In the genomic region with DNA sequence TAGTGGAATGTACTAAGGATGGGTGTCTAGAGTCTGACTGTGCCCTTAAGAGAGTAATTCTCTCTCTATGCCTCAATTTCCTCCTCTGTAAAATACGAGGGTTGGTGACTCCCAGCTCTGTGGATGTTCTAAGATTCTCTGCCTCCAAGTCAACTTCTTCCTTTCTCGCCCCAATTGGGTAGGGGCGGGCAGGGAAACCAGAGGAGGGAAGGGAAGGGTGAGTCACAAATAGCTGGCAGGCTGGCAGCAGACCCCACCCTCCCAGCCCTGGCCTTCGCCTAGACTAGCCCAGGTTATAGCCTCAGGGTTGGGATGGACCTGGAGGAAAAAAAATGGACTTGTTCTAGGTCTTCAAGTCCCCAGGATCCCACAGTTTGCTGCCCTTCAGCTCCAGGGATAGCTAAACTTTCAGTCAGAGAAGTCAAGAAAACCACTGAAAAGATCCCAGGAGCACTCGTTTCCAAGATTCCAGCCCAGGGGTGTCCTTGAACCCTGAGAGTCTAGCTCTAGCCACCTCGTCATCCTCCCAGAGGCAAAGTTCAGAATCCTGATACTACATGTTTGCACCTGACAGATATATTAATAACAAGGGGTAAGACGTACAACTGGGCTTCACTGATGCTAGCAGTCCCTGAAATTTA, we compare ENCODE assay signal across 8 cellular contexts. TPM values are rescaled to one million over a fixed set of nuclear protein-coding genes. Genes with fewer than 3 reads are reported as not detected.
DNase-seq lines count a peak whose midpoint lies in the region; ATAC-seq and TF ChIP-seq lines count a peak whose summit lies in the region.

No MANE protein-coding gene starts in this region.

- no peak overlapping the region for H2BK120ac ChIP-seq in mesendoderm (ENCODE audit: low read depth, low read length)

- no peak overlapping the region for H4K8ac ChIP-seq in mesendoderm (ENCODE audit: low read depth, low read length)

- POLR2A ChIA-PET in HEK293 (lab: Yijun Ruan, JAX), result interaction anchor here (1.3 to 2.1 kb wide), 4 partner anchors 35 to 115 kb away, joined by 4 to 13 read pairs (median 6); a partner anchor contains a TSS

- H3K18ac ChIP-seq in mesendoderm (ENCODE audit: low read length), result no peak overlapping the region

- H3K9ac ChIP-seq in adipocyte (ENCODE audit: low read length), result peak overlapping the region; percentile 85
- H3K9ac ChIP-seq in mesendoderm (ENCODE audit: low read length), result no peak overlapping the region

- no CpG with 5 or more reads among the region's 7 CpGs for WGBS in mesendoderm (ENCODE audit: extremely low coverage, insufficient coverage, low lambda C conversion rate)

- CTCF ChIA-PET in HEK293 (lab: Yijun Ruan, JAX), result interaction anchor here (0.5 to 1.8 kb wide), 7 partner anchors 9 to 195 kb away, joined by 3 to 8 read pairs (median 4); a partner anchor contains a TSS

- H3K4me3 ChIP-seq in ACC112 (ENCODE audit: low read depth, low read length), result peak overlapping the region; percentile 93
- H3K4me3 ChIP-seq in HEK293 (ENCODE audit: low read depth, low read length), result no peak overlapping the region
- peak overlapping the region; percentile 86 for H3K4me3 ChIP-seq in adipocyte (ENCODE audit: low read length)
- H3K4me3 ChIP-seq in mesendoderm (ENCODE audit: low read length), result no peak overlapping the region

- no peak overlapping the region for H4K5ac ChIP-seq in mesendoderm (ENCODE audit: low read length)

- H3K4ac ChIP-seq in mesendoderm (ENCODE audit: low read depth, low read length), result no peak overlapping the region

- no peaks in the 10 kb centered on the region for H3K9me3 ChIP-seq in HEK293 (ENCODE audit: control insufficient read depth, insufficient read depth, low read depth, low read length)
- no peaks in the 10 kb centered on the region for H3K9me3 ChIP-seq in adipocyte (ENCODE audit: control insufficient read depth, low read length)

- H3K79me2 ChIP-seq in ACC112 (ENCODE audit: control insufficient read depth, insufficient read depth, low read length, unreplicated experiment) (peaks cover 26% of the 10 kb centered on the region), mesendoderm (ENCODE audit: control insufficient read depth, insufficient read depth, low read length) (no peaks in the 10 kb centered on the region)

- peaks cover 59% of the 10 kb centered on the region for H3K4me1 ChIP-seq in ACC112 (ENCODE audit: control insufficient read depth, insufficient read depth, low read length, unreplicated experiment)
- H3K4me1 ChIP-seq in HEK293 (ENCODE audit: control insufficient read depth, insufficient read depth, low read length), result peaks cover 4% of the 10 kb centered on the region; the same call in 1 of the 2 replicates
- H3K4me1 ChIP-seq in adipocyte (ENCODE audit: control insufficient read depth, insufficient read depth, low read length), result peaks cover 48% of the 10 kb centered on the region
- peaks cover 3% of the 10 kb centered on the region for H3K4me1 ChIP-seq in mesendoderm (ENCODE audit: control insufficient read depth, low read depth, low read length)

- no peak for TF ChIP-seq CTCF in HEK293 (tag by site-specific recombination; IDR thresholded peaks at IDR 0.05)

- no peak overlapping the region for H2BK15ac ChIP-seq in mesendoderm (replicated peaks; ENCODE audit: low read depth)

- H2AFZ ChIP-seq in ACC112 (ENCODE audit: low read length, unreplicated experiment), result peak overlapping the region; percentile 1

- H3K56ac ChIP-seq in mesendoderm (ENCODE audit: low read length), result no peak overlapping the region

- H2AK5ac ChIP-seq in mesendoderm (ENCODE audit: low read length), result no peak overlapping the region

- no peak overlapping the region for H2BK5ac ChIP-seq in mesendoderm (ENCODE audit: low read length)

- DNase-seq in adipocyte (ENCODE audit: low read depth) (peak; percentile 85), mesendoderm (peak; percentile 67), activated gamma-delta T cell treated with Interleukin-2 at 50 U/mL for 16 hours (no peak)
- DNase-seq in stimulated activated CD4-positive, alpha-beta T cell treated with anti-CD3 and anti-CD28 coated beads, Interleukin-4, amount 100 ng/mL, for 1 hour, result no peak

- H3K27me3 ChIP-seq in ACC112 (ENCODE audit: insufficient read depth, low read length) (no peaks in the 10 kb centered on the region), adipocyte (replicated peaks; ENCODE audit: control insufficient read depth, insufficient read depth, low read length) (no peaks in the 10 kb centered on the region), mesendoderm (ENCODE audit: insufficient read depth, low read length, poor library complexity) (peaks cover 8% of the 10 kb centered on the region)

- H3K27ac ChIP-seq in ACC112 (ENCODE audit: low read depth, low read length) (peak overlapping the region; percentile 65), HEK293 (ENCODE audit: extremely low read depth, low read depth, low read length) (no peak overlapping the region), mesendoderm (ENCODE audit: low read depth, low read length) (no peak overlapping the region)

- H3K36me3 ChIP-seq in ACC112 (ENCODE audit: insufficient read depth, low read length) (peaks cover 7% of the 10 kb centered on the region; the same call in 1 of the 2 replicates), HEK293 (ENCODE audit: control insufficient read depth in 2 of 2, insufficient read depth in 1 of 2, low read length in 2 of 2) (no peaks in the 10 kb centered on the region), adipocyte (ENCODE audit: control insufficient read depth, insufficient read depth, low read length, severe bottlenecking) (no peaks in the 10 kb centered on the region), mesendoderm (ENCODE audit: control insufficient read depth, insufficient read depth, low read length) (no peaks in the 10 kb centered on the region)

- H3K23ac ChIP-seq in mesendoderm (ENCODE audit: low read length), result no peak overlapping the region

- ATAC-seq in HG02588 (IDR thresholded peaks at IDR 0.05; ENCODE audit: unreplicated experiment) (no peak), GM18909 (IDR thresholded peaks at IDR 0.05; ENCODE audit: poor library complexity, unreplicated experiment) (no peak)

- H3K79me1 ChIP-seq in mesendoderm (ENCODE audit: low read length), result no peaks in the 10 kb centered on the region

- H3K4me2 ChIP-seq in mesendoderm (ENCODE audit: low read length), result no peak overlapping the region

TF ChIP-seq in HEK293, 187 proteins besides CTCF, POLR2A, EP300 and RAD21:
- TF ChIP-seq ZBTB21 (tag by site-specific recombination; IDR thresholded peaks at IDR 0.05) (no peak), KLF1 (tag by site-specific recombination; IDR thresholded peaks at IDR 0.05) (peak; percentile 49), SP2 (tag by site-specific recombination; IDR thresholded peaks at IDR 0.05) (peak; percentile 37; the same call in 1 of the 2 replicates), ZNF544 (tag by site-specific recombination; IDR thresholded peaks at IDR 0.05) (no peak), ZNF211 (tag by site-specific recombination; IDR thresholded peaks at IDR 0.05; ENCODE audit: low read depth) (no peak)
- TF ChIP-seq, protein P1, sequence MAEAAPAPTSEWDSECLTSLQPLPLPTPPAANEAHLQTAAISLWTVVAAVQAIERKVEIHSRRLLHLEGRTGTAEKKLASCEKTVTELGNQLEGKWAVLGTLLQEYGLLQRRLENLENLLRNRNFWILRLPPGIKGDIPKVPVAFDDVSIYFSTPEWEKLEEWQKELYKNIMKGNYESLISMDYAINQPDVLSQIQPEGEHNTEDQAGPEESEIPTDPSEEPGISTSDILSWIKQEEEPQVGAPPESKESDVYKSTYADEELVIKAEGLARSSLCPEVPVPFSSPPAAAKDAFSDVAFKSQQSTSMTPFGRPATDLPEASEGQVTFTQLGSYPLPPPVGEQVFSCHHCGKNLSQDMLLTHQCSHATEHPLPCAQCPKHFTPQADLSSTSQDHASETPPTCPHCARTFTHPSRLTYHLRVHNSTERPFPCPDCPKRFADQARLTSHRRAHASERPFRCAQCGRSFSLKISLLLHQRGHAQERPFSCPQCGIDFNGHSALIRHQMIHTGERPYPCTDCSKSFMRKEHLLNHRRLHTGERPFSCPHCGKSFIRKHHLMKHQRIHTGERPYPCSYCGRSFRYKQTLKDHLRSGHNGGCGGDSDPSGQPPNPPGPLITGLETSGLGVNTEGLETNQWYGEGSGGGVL (tag by site-specific recombination; IDR thresholded peaks at IDR 0.05), result no peak
- TF ChIP-seq, protein P2, sequence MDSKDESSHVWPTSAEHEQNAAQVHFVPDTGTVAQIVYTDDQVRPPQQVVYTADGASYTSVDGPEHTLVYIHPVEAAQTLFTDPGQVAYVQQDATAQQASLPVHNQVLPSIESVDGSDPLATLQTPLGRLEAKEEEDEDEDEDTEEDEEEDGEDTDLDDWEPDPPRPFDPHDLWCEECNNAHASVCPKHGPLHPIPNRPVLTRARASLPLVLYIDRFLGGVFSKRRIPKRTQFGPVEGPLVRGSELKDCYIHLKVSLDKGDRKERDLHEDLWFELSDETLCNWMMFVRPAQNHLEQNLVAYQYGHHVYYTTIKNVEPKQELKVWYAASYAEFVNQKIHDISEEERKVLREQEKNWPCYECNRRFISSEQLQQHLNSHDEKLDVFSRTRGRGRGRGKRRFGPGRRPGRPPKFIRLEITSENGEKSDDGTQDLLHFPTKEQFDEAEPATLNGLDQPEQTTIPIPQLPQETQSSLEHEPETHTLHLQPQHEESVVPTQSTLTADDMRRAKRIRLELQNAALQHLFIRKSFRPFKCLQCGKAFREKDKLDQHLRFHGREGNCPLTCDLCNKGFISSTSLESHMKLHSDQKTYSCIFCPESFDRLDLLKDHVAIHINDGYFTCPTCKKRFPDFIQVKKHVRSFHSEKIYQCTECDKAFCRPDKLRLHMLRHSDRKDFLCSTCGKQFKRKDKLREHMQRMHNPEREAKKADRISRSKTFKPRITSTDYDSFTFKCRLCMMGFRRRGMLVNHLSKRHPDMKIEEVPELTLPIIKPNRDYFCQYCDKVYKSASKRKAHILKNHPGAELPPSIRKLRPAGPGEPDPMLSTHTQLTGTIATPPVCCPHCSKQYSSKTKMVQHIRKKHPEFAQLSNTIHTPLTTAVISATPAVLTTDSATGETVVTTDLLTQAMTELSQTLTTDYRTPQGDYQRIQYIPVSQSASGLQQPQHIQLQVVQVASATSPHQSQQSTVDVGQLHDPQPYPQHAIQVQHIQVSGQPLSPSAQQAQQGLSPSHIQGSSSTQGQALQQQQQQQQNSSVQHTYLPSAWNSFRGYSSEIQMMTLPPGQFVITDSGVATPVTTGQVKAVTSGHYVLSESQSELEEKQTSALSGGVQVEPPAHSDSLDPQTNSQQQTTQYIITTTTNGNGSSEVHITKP (tag by site-specific recombination; IDR thresholded peaks at IDR 0.05), result 0 out of 2 replicates have a peak, but pooled peaks have one; percentile 10
TF ChIP-seq in HEK293: peak in this region for 3.

RNA-seq across cellular contexts. Expression of a gene that starts 2.3 kb away (rescaled TPM):
- polyA plus RNA-seq in mesendoderm (2013, experiment 1 of 2), result 8.6 TPM
- 9.8 TPM for polyA plus RNA-seq in mesendoderm (2013, experiment 2 of 2)

RNA-seq across cellular contexts. Expression of a gene that starts 5.6 kb away (rescaled TPM):
- 54.0 TPM for polyA plus RNA-seq in mesendoderm (2013, experiment 1 of 2)
- polyA plus RNA-seq in mesendoderm (2013, experiment 2 of 2), result 55.1 TPM

RNA-seq across cellular contexts. Expression of a gene that starts 32.6 kb away (rescaled TPM):
- polyA plus RNA-seq in mesendoderm (2013, experiment 1 of 2), result 24.6 TPM
- polyA plus RNA-seq in mesendoderm (2013, experiment 2 of 2), result 23.0 TPM

RNA-seq across cellular contexts. Expression of a gene that starts 33.4 kb away (rescaled TPM):
- polyA plus RNA-seq in mesendoderm (2013, experiment 1 of 2), result 49.3 TPM
- polyA plus RNA-seq in mesendoderm (2013, experiment 2 of 2), result 50.6 TPM

RNA-seq across cellular contexts. Expression of a gene that starts 40.6 kb away (rescaled TPM):
- polyA plus RNA-seq in mesendoderm (2013, experiment 1 of 2), result 44.4 TPM
- 44.6 TPM for polyA plus RNA-seq in mesendoderm (2013, experiment 2 of 2)

Comparison
In these comparisons a context has a peak if more than half of its experiments do, and no peak if none do; other contexts are left out.
1. H3K4me3 ChIP-seq: peak in ACC112 (single experiment) and adipocyte (single experiment); none in HEK293 (single experiment) and mesendoderm (single experiment).
2. DNase-seq: peak in adipocyte (single experiment) and mesendoderm (single experiment); none in stimulated activated CD4-positive, alpha-beta T cell treated with anti-CD3 and anti-CD28 coated beads, Interleukin-4, amount 100 ng/mL, for 1 hour (single experiment) and activated gamma-delta T cell treated with Interleukin-2 at 50 U/mL for 16 hours (single experiment).